Comparison of ENCODE assay signal across 18 cellular contexts in genomic region chr5:31485376-31486207, GRCh38.
"Had no signal": no experiment of that assay in that cellular context is flagged by ENCODE, and none has a peak within 500 bp of the region (broad histone marks: within the 10 kb centered on the region; RNA-seq: fewer than 3 reads in every experiment).

No MANE protein-coding gene starts in this region.

- H3K9ac ChIP-seq: neural progenitor cell had no signal

- H3K27me3 ChIP-seq: cardiac muscle cell, neural progenitor cell, sigmoid colon, SJCRH30 had no signal

- H3K9me3 Mint-ChIP-seq: naive B cell, neural progenitor cell had no signal

- H3K4me3 ChIP-seq: cardiac muscle cell, neural progenitor cell, prostate gland, sigmoid colon, SJCRH30 had no signal

- H3K36me3 ChIP-seq: prostate gland had no signal

- H3K4me1 ChIP-seq: neural progenitor cell, prostate gland, SJCRH30 had no signal

- DNase-seq: activated CD4-positive, alpha-beta T cell treated with anti-CD3 and anti-CD28 coated beads for 36 hours; activated CD4-positive, alpha-beta T cell treated with anti-CD3 and anti-CD28 coated beads, Interleukin-2, amount 50 U/mL, for 48 hours; amniotic stem cell; hypothalamus; islet precursor cell; mammary epithelial cell; naive B cell; sigmoid colon; SJCRH30; stimulated activated naive CD4-positive, alpha-beta T cell; SW 1271; T-helper 2 cell had no signal

- ATAC-seq: activated CD4-positive, alpha-beta T cell treated with anti-CD3 and anti-CD28 coated beads for 36 hours; esophagus mucosa; left lobe of liver had no signal

- H3K27me3 Mint-ChIP-seq: activated CD4-positive, alpha-beta T cell treated with anti-CD3 and anti-CD28 coated beads for 36 hours; activated naive CD8-positive, alpha-beta T cell; naive B cell had no signal

- H3K27ac Mint-ChIP-seq: activated CD4-positive, alpha-beta T cell treated with anti-CD3 and anti-CD28 coated beads for 36 hours; naive B cell; neural progenitor cell had no signal

- H3K27ac ChIP-seq: cardiac muscle cell, neural progenitor cell, prostate gland, sigmoid colon, SJCRH30 had no signal

- H3K4me1 Mint-ChIP-seq: activated CD4-positive, alpha-beta T cell treated with anti-CD3 and anti-CD28 coated beads for 36 hours; naive B cell; neural progenitor cell had no signal

- H3K4me3 Mint-ChIP-seq: activated CD4-positive, alpha-beta T cell treated with anti-CD3 and anti-CD28 coated beads for 36 hours; activated naive CD8-positive, alpha-beta T cell; naive B cell; neural progenitor cell had no signal

- H3K9me3 ChIP-seq: prostate gland, sigmoid colon, SJCRH30 had no signal
